In genomic region chr4:61199869-61200194, GRCh38 we compare ENCODE assay signal across 9 cellular contexts. TPM values are rescaled to one million over a fixed set of nuclear protein-coding genes. Genes with fewer than 3 reads are reported as not detected.
DNase-seq lines count a peak whose midpoint lies in the region; ATAC-seq, FAIRE-seq and TF ChIP-seq lines count a peak whose summit lies in the region.
"Had no signal": no experiment of that assay in that cellular context is flagged by ENCODE, and none has a peak within 500 bp of the region (broad histone marks: within the 10 kb centered on the region; RNA-seq: fewer than 3 reads in every experiment).

No MANE protein-coding gene starts in this region.

- peaks cover 0 to 4% (median 0%) of the 10 kb centered on the region in 5 experiments for H3K9me3 Mint-ChIP-seq in brain
- H3K9me3 Mint-ChIP-seq in stimulated activated naive B cell treated with anti-CD40 and anti-IgM and Interleukin-4, amounts not matched to agents 10 μg/mL and 1 μg/mL and 100 μg/mL, for 72 hours = no peaks in the 10 kb centered on the region

- no peak for ATAC-seq in stimulated activated naive B cell treated with anti-CD40 and anti-IgM and Interleukin-4, amounts not matched to agents 10 μg/mL and 1 μg/mL and 100 μg/mL, for 72 hours (replicated peaks)
- no peak for ATAC-seq in HG03342 (IDR thresholded peaks at IDR 0.05; ENCODE audit: unreplicated experiment)

- no peak overlapping the region for H2AFZ ChIP-seq in keratinocyte (ENCODE audit: control insufficient read depth, low read length)

- peaks cover 27% of the 10 kb centered on the region for H3K4me1 Mint-ChIP-seq in brain
- peaks cover 7 to 16% of the 10 kb centered on the region in 2 donors for H3K4me1 Mint-ChIP-seq in stimulated activated naive B cell treated with anti-CD40 and anti-IgM and Interleukin-4, amounts not matched to agents 10 μg/mL and 1 μg/mL and 100 μg/mL, for 72 hours

- no peak overlapping the region for H3K27ac ChIP-seq in HUES64 (ENCODE audit: low read depth, low read length)
- no peak overlapping the region for H3K27ac ChIP-seq in keratinocyte (ENCODE audit: control insufficient read depth, insufficient read depth, low read length)
- H3K27ac ChIP-seq: SJSA1 had no signal

- peak overlapping the region; percentile 98 for H3K4me2 ChIP-seq in keratinocyte (ENCODE audit: control insufficient read depth, extremely low read depth, insufficient read depth, low read depth, low read length)

- no peaks in the 10 kb centered on the region for H3K79me2 ChIP-seq in keratinocyte (ENCODE audit: control insufficient read depth, insufficient read depth, low read length)

- no peaks in the 10 kb centered on the region for H3K36me3 Mint-ChIP-seq in brain
- peaks cover 0 to 6% of the 10 kb centered on the region in 2 donors for H3K36me3 Mint-ChIP-seq in stimulated activated naive B cell treated with anti-CD40 and anti-IgM and Interleukin-4, amounts not matched to agents 10 μg/mL and 1 μg/mL and 100 μg/mL, for 72 hours

- no peaks in the 10 kb centered on the region for H3K9me1 ChIP-seq in keratinocyte (ENCODE audit: control insufficient read depth, extremely low read depth, insufficient read depth, low read length)

- H3K9me3 ChIP-seq in HUES64 (ENCODE audit: insufficient read depth, low read depth, low read length) = no peaks in the 10 kb centered on the region
- H3K9me3 ChIP-seq in keratinocyte (ENCODE audit: control insufficient read depth, low read depth, low read length) = no peaks in the 10 kb centered on the region
- H3K9me3 ChIP-seq: SJSA1 had no signal

- H3K27me3 ChIP-seq in HUES64 (ENCODE audit: insufficient read depth, low read length) (peaks cover 58% of the 10 kb centered on the region), keratinocyte (ENCODE audit: control insufficient read depth, extremely low read depth, insufficient read depth, low read length) (peaks cover 37% of the 10 kb centered on the region)

- H3K4me3 ChIP-seq in HUES64 (ENCODE audit: low read length) = peak overlapping the region; percentile 85
- peak overlapping the region; percentile 42 to 82 (median 73) for H3K4me3 ChIP-seq in keratinocyte (ENCODE audit: control insufficient read depth in 2 of 3, extremely low read depth in 1 of 3, insufficient read depth in 2 of 3, low read depth in 1 of 3, low read length in 3 of 3)
- H3K4me3 ChIP-seq: SJSA1 had no signal

- 3% methylated on average over 10 of the region's 10 CpGs for WGBS in HUES64

- H3K4me1 ChIP-seq in HUES64 (ENCODE audit: insufficient read depth, low read length) = peaks cover 24% of the 10 kb centered on the region
- H3K4me1 ChIP-seq in keratinocyte (ENCODE audit: control insufficient read depth, extremely low read depth, insufficient read depth, low read length) = peaks cover 23% of the 10 kb centered on the region

- H3K9ac ChIP-seq in HUES64 (ENCODE audit: low read depth, low read length) (peak overlapping the region; percentile 41), keratinocyte (ENCODE audit: control insufficient read depth, extremely low read depth, insufficient read depth, low read length) (no peak overlapping the region)

- dilution Hi-C loops in keratinocyte (cut with MboI; ENCODE audit: extremely low pct_ligation_motif_present, low sequenced_read_pairs) = no loop called here

- peaks cover 72% of the 10 kb centered on the region for H3K27me3 Mint-ChIP-seq in brain
- H3K27me3 Mint-ChIP-seq in stimulated activated naive B cell treated with anti-CD40 and anti-IgM and Interleukin-4, amounts not matched to agents 10 μg/mL and 1 μg/mL and 100 μg/mL, for 72 hours = peaks cover 48 to 54% of the 10 kb centered on the region in 2 donors

- TF ChIP-seq CTCF in brain (conservative IDR thresholded peaks at IDR 0.05) (no peak), keratinocyte (optimal IDR thresholded peaks at IDR 0.05 in 1 of 3, IDR thresholded peaks at IDR 0.05 in 1 of 3, conservative IDR thresholded peaks at IDR 0.05 in 1 of 3; ENCODE audit: extremely low read depth in 1 of 3, insufficient read depth in 2 of 3, low read length in 3 of 3) (no peak)

- H3K36me3 ChIP-seq in HUES64 (ENCODE audit: insufficient read depth, low read length) (no peaks in the 10 kb centered on the region), keratinocyte (ENCODE audit: control insufficient read depth in 2 of 2, extremely low read depth in 1 of 2, insufficient read depth in 2 of 2, low read length in 2 of 2) (no peaks in the 10 kb centered on the region)
- H3K36me3 ChIP-seq: SJSA1 had no signal

- peak overlapping the region in 4 of 5 experiments; percentile 65 to 97 (median 82) for H3K27ac Mint-ChIP-seq in brain
- H3K27ac Mint-ChIP-seq in stimulated activated naive B cell treated with anti-CD40 and anti-IgM and Interleukin-4, amounts not matched to agents 10 μg/mL and 1 μg/mL and 100 μg/mL, for 72 hours = peak overlapping the region; percentile 47
- H3K27ac Mint-ChIP-seq: activated T-cell treated with anti-CD3 and anti-CD28 coated beads, Interleukin-2, amount 50 U/mL, for 24 hours had no signal

- no peaks in the 10 kb centered on the region for H4K20me1 ChIP-seq in keratinocyte (ENCODE audit: control insufficient read depth, extremely low read depth, insufficient read depth, low read length)

- peak overlapping the region; percentile 84 to 99 (median 93) for H3K4me3 Mint-ChIP-seq in brain
- H3K4me3 Mint-ChIP-seq in stimulated activated naive B cell treated with anti-CD40 and anti-IgM and Interleukin-4, amounts not matched to agents 10 μg/mL and 1 μg/mL and 100 μg/mL, for 72 hours = no peak overlapping the region
- H3K4me3 Mint-ChIP-seq: activated T-cell treated with anti-CD3 and anti-CD28 coated beads, Interleukin-2, amount 50 U/mL, for 24 hours had no signal

- no peak for FAIRE-seq in keratinocyte (lab: Jason Lieb, UNC)

- DNase-seq in keratinocyte (ENCODE audit: low read depth, low spot score) (no peak), HCEC 1CT (no peak), D341Med (ENCODE audit: low spot score) (no peak)
- no peak for DNase-seq in stimulated activated naive B cell treated with anti-CD40 and anti-IgM and Interleukin-4, amounts not matched to agents 10 μg/mL and 1 μg/mL and 100 μg/mL, for 72 hours
- DNase-seq: activated T-cell treated with anti-CD3 and anti-CD28 coated beads, Interleukin-2, amount 50 U/mL, for 24 hours had no signal

RNA-seq across cellular contexts. Expression of gene ADGRL3, which starts 0.3 kb away (rescaled TPM):
- 9.1 TPM for polyA plus RNA-seq in HUES64 (2013, experiment 1 of 2)
- 12.4 TPM for polyA plus RNA-seq in HUES64 (2013, experiment 2 of 2)
- polyA plus RNA-seq in brain (ENCODE audit: insufficient read depth, low read depth, low replicate concordance) = 10.6 TPM
- polyA plus RNA-seq in keratinocyte = 0.16 to 0.55 TPM (median 0.18 TPM) in 3 replicates
- polyA plus RNA-seq in keratinocyte (2011; ENCODE audit: low read depth) = not detected
- polyA plus RNA-seq in keratinocyte (2011; cell fraction: cytosol; rRNA removed) = 0.10 and 0.29 TPM in 2 replicates
- polyA plus RNA-seq in keratinocyte (2011; cell fraction: nucleus; rRNA removed) = 0.83 and 1.0 TPM in 2 replicates
- polyA plus RNA-seq in keratinocyte (2012; ENCODE audit: low replicate concordance) = 0.03 and 0.14 TPM in 2 replicates
- polyA minus RNA-seq in keratinocyte = 0.23 to 2.3 TPM (median 1.5 TPM) in 3 replicates
- not detected for polyA minus RNA-seq in keratinocyte (2011; cell fraction: cytosol; rRNA and poly(A)+ RNA removed)
- polyA minus RNA-seq in keratinocyte (2011; cell fraction: nucleus; rRNA and poly(A)+ RNA removed) = 1.7 and 3.1 TPM in 2 replicates

Comparison
In these comparisons a context has a peak if more than half of its experiments do, and no peak if none do; other contexts are left out.
1. H3K4me3 Mint-ChIP-seq: peak in brain (5 of 5); none in stimulated activated naive B cell treated with anti-CD40 and anti-IgM and Interleukin-4, amounts not matched to agents 10 μg/mL and 1 μg/mL and 100 μg/mL, for 72 hours (0 of 2).